Comparison of ENCODE assay signal across 8 cellular contexts in the genomic region with DNA sequence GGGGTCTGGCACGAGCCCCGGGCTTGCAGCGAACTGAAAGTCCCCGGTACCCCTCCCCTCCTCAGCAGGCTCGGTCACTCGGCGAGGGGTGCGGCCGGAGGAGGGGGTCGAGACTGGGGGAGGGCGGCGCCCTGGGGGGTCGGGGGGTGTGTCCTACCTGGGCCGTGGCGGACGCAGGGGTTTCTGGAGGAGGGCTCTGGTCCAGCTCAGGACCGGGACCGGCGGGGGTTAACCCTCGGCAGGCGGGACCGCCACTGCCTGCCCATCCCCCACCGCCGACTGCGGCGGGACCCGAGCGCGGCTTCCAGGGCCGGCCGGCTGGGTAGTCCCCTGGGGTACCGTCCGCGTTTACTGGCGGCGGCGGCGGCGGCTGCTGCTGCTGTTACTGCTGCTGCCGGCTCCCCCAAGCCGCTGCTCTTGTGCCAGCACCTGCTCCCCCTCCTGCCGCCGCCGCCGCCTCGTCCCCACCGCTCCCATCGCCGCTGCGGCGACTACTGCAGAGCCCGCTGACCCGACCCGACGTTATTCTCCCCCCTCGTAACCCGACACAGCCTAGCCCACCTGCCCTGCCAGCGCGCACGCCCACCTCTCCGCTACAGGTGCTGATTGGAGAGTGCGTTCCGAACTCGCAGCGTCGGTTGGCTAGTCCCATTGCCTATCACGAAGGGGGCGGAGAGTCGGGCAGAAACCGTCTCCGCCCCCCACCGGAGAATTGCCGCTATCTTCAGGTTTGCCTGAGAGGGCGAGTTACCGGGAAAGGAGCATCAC.
DNase-seq lines count a peak whose midpoint lies in the region; ATAC-seq and TF ChIP-seq lines count a peak whose summit lies in the region.

TTBK2 (minus strand) TSS at position 498 of the 768 bp plus-strand sequence. CDS start 42,161 bp downstream, outside the sequence.

- peak; percentile 72 for TF ChIP-seq POLR2A in GM19193 (IDR thresholded peaks at IDR 0.05; ENCODE audit: extremely low read depth, insufficient read depth, insufficient read length)

- peak; percentile 90 for ATAC-seq in HG03439 (IDR thresholded peaks at IDR 0.05; ENCODE audit: unreplicated experiment)

- DNase-seq in AML-193 (lab: John Stamatoyannopoulos, UW), result peak; percentile 97 to 98
- DNase-seq in NCI-H510A treated with DMSO at 0.1 percent for 48 hours (lab: John Stamatoyannopoulos, UW), result peak; percentile 98
- peak; percentile 95 to 98 for DNase-seq in activated CD4-positive, alpha-beta T cell treated with anti-CD3 and anti-CD28 coated beads for 24 hours (ENCODE audit: low read depth in 2 of 2)
- peak; percentile 99 for DNase-seq in choroid plexus epithelial cell (ENCODE audit: low read depth)
- peak; percentile 97 for DNase-seq in kidney glomerular epithelial cell (lab: John Stamatoyannopoulos, UW)
- peak; percentile 92 to 94 for DNase-seq in stimulated activated CD4-positive, alpha-beta T cell treated with anti-CD3 and anti-CD28 coated beads, Interleukin-1b, Interleukin-23, amount 100 ng/mL, for 1 hour (ENCODE audit: low read depth in 2 of 2)

- peak; percentile 23 for TF ChIP-seq CTCF in choroid plexus epithelial cell (conservative IDR thresholded peaks at IDR 0.05; ENCODE audit: low read depth, low read length)

- peak within 1 kb of the TSS; percentile 90 for H3K4me3 ChIP-seq in choroid plexus epithelial cell (ENCODE audit: low read depth, low read length)

Comparison
In these comparisons a context has a peak if more than half of its experiments do, and no peak if none do; other contexts are left out.
1. Peak in every context shown above with its lines: DNase-seq, ATAC-seq and H3K4me3 ChIP-seq.